In the genomic region with DNA sequence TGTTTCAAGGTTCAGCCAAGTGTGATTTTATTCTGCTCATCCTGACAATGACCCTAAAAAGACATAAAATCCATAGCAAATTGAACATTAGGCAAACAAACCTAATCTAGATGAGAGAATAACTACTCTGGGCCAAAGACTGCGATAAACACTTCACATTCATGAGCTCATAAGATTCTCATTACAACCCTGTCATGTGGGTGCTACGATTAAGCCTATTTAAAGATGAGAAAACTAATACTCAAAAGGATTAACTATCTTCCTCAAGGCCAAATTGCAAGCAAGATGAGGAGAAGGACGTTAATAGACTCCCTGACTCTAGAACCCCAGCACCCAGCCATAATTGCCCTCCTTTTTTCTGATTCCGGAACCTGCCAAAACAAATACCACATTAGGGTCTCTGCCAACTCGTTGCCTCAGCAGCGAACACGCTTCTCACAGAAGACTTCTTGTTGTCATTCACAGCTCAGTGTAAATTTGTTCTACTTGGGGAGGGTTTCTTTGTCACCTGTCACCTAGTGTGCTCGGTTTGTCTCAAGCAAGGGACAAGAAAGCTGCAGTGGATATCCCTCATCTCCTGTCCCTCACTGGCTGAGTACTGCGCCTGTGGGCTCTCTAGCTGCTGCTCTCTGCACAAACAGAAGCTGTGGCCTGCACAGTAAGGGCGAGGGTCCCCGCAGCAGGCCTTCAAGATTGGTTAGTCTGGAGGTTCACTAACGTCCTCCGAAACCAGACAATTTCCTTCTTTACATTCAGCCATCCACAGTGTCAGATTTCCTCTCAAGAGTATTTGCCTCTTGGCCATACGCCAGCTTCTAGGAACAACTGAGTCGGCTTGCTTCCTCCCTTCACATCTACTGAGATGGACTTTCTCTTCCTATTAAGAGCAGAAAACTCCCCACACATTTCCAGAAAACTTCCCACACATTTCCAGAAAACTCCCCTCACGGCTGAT, we compare ENCODE assay signal across 2 cellular contexts.
TF ChIP-seq lines count a peak whose summit lies in the region.

No MANE protein-coding gene starts in this region.

TF ChIP-seq in IMR-90, 13 proteins besides CTCF, POLR2A, EP300 and RAD21:
- TF ChIP-seq, protein P1, sequence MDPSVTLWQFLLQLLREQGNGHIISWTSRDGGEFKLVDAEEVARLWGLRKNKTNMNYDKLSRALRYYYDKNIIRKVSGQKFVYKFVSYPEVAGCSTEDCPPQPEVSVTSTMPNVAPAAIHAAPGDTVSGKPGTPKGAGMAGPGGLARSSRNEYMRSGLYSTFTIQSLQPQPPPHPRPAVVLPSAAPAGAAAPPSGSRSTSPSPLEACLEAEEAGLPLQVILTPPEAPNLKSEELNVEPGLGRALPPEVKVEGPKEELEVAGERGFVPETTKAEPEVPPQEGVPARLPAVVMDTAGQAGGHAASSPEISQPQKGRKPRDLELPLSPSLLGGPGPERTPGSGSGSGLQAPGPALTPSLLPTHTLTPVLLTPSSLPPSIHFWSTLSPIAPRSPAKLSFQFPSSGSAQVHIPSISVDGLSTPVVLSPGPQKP (IDR thresholded peaks at IDR 0.05; ENCODE audit: borderline replicate concordance, low read depth, low read length) = no peak
- no peak for TF ChIP-seq CEBPB (IDR thresholded peaks at IDR 0.05; ENCODE audit: low read depth, low read length)
- no peak for TF ChIP-seq MXI1 (IDR thresholded peaks at IDR 0.05; ENCODE audit: borderline replicate concordance, low read depth, low read length)
- no peak for TF ChIP-seq BHLHE40 (IDR thresholded peaks at IDR 0.05; ENCODE audit: low read depth, low read length)
- TF ChIP-seq NFE2L2 (IDR thresholded peaks at IDR 0.05; ENCODE audit: low read depth, low read length) = no peak
- TF ChIP-seq RCOR1 (IDR thresholded peaks at IDR 0.05; ENCODE audit: insufficient replicate concordance, low read length) = no peak
- no peak for TF ChIP-seq RFX5 (IDR thresholded peaks at IDR 0.05; ENCODE audit: low read depth, low read length)
- no peak for TF ChIP-seq FOS (IDR thresholded peaks at IDR 0.05; ENCODE audit: low read depth, low read length)
- TF ChIP-seq CHD1 (IDR thresholded peaks at IDR 0.05; ENCODE audit: low read depth, low read length) = no peak
- TF ChIP-seq, protein P2, sequence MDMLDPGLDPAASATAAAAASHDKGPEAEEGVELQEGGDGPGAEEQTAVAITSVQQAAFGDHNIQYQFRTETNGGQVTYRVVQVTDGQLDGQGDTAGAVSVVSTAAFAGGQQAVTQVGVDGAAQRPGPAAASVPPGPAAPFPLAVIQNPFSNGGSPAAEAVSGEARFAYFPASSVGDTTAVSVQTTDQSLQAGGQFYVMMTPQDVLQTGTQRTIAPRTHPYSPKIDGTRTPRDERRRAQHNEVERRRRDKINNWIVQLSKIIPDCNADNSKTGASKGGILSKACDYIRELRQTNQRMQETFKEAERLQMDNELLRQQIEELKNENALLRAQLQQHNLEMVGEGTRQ (IDR thresholded peaks at IDR 0.05; ENCODE audit: low read depth, low read length) = no peak
- no peak for TF ChIP-seq SMC3 (IDR thresholded peaks at IDR 0.05; ENCODE audit: low read depth, low read length)
- TF ChIP-seq MAZ (IDR thresholded peaks at IDR 0.05; ENCODE audit: borderline replicate concordance, low read depth, low read length) = no peak
- TF ChIP-seq MAFK (IDR thresholded peaks at IDR 0.05; ENCODE audit: low read depth, low read length) = no peak

TF ChIP-seq in endothelial cell of umbilical vein, 7 proteins besides CTCF, POLR2A, EP300 and RAD21 (continued from another document):
- no peak for TF ChIP-seq GATA2 (IDR thresholded peaks at IDR 0.05; ENCODE audit: insufficient read depth, insufficient read length, low read depth, low read length)
- TF ChIP-seq EZH2 (IDR thresholded peaks at IDR 0.05; ENCODE audit: borderline replicate concordance, low read depth, low read length, severe bottlenecking) = no peak
- TF ChIP-seq MYC (IDR thresholded peaks at IDR 0.05; ENCODE audit: low read depth, low read length) = no peak
- no peak for TF ChIP-seq POLR2AphosphoS5 (IDR thresholded peaks at IDR 0.05; ENCODE audit: insufficient read depth, low read depth, low read length)
